In the genomic region with DNA sequence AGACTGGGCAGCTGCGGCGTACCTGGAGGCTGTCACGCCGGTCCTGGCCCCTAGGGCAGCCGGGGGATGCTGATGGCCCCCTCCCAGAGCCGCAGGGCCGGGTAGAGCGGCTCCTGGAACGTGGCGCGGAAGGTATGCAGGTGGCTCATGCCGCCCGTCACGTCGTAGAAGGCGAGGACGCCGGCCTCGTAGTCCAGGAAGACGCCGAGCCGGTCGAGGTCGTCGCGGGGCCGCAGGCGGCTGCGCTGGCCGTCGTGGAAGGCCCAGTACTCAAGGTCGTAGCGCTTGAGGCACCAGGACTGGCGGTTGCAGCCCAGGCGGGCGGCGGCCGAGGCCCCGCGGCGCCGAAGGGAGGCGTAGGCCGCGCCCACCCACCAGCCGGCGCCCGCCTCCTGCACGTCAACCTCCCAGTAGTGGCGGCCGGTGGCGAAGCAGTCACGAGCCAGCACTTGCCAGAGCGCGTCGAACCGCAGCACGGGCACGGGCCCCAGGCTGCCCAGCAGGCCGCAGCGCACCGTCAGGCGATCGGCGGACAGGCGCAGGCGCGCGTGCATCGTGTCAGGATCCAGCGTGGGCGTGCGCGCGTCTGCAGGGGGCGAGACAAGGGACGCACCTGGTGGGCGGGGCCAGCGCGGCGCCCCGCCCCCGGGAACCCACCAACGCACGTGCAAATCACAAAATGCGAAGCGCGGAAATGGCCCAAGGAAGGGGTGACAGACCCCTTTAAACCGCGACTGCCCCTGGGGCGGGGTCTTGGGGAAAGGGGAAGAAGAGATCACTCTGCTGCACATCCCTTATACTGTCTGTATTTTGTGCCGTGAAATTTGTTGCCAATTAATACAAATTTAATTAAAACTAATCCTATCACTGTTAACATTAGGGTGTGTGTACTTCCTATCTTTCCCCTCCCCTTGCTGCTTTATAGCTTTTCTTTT, we compare ENCODE assay signal across 8 cellular contexts. TPM values are rescaled to one million over a fixed set of nuclear protein-coding genes. Genes with fewer than 3 reads are reported as not detected.
DNase-seq lines count a peak whose midpoint lies in the region; ATAC-seq and TF ChIP-seq lines count a peak whose summit lies in the region.

No MANE protein-coding gene starts in this region.

- peaks cover 37% of the 10 kb centered on the region for H3K4me1 Mint-ChIP-seq in CD8-positive, alpha-beta T cell (ENCODE audit: low read depth)

- no peak overlapping the region for H3K4me3 ChIP-seq in CD8-positive, alpha-beta T cell (ENCODE audit: low read depth, low read length)
- H3K4me3 ChIP-seq in fibroblast of villous mesenchyme (ENCODE audit: low read depth, low read length) (peak overlapping the region; percentile 35), prostate gland (peak overlapping the region; percentile 9 to 26)

- ATAC-seq in CD8-positive, alpha-beta T cell = peak; percentile 59
- no peak for ATAC-seq in HG03039 (IDR thresholded peaks at IDR 0.05; ENCODE audit: unreplicated experiment)
- no peak for ATAC-seq in HG03025 (IDR thresholded peaks at IDR 0.05; ENCODE audit: low FRiP score, unreplicated experiment)
- no peak for ATAC-seq in HG03108 (IDR thresholded peaks at IDR 0.05; ENCODE audit: unreplicated experiment)

- H3K27me3 Mint-ChIP-seq in CD8-positive, alpha-beta T cell (ENCODE audit: low read depth) = no peaks in the 10 kb centered on the region

- H3K27ac Mint-ChIP-seq in CD8-positive, alpha-beta T cell = no peak overlapping the region

- no peak for TF ChIP-seq CTCF in CD8-positive, alpha-beta T cell (IDR thresholded peaks at IDR 0.05)
- TF ChIP-seq CTCF in fibroblast of villous mesenchyme (IDR thresholded peaks at IDR 0.05; ENCODE audit: insufficient read depth, low read depth, low read length) (no peak), prostate gland (IDR thresholded peaks at IDR 0.05) (no peak)

- CTCF ChIA-PET in CD8-positive, alpha-beta T cell (lab: Charles Lee) = interaction anchor here (2.1 to 2.8 kb wide), 3 partner anchors 12 to 14 kb away, joined by 7 to 11 read pairs (median 11); no protein-coding TSS in a partner anchor

- H3K27ac ChIP-seq in CD8-positive, alpha-beta T cell (ENCODE audit: low read depth, low read length) = no peak overlapping the region
- H3K27ac ChIP-seq in prostate gland = peak overlapping the region; percentile 74 to 85

- no peaks in the 10 kb centered on the region for H3K9me3 Mint-ChIP-seq in CD8-positive, alpha-beta T cell

- peak in 5 of 7 experiments; percentile 20 to 65 (median 44) for DNase-seq in CD8-positive, alpha-beta T cell
- DNase-seq in T-helper 1 cell (peak in 3 of 5 donors; percentile 18 to 20 (median 19)), fibroblast of villous mesenchyme (ENCODE audit: low read depth) (peak; percentile 49), prostate gland (ENCODE audit: low spot score) (peak; percentile 73), NCI-H1048 (lab: John Stamatoyannopoulos, UW) (no peak)

- H3K27me3 ChIP-seq in CD8-positive, alpha-beta T cell (ENCODE audit: insufficient read depth, low read length) = no peaks in the 10 kb centered on the region
- no peaks in the 10 kb centered on the region for H3K27me3 ChIP-seq in prostate gland (replicated peaks; ENCODE audit: insufficient read depth)

- H3K4me3 Mint-ChIP-seq in CD8-positive, alpha-beta T cell = no peak overlapping the region

- POLR2A ChIA-PET in CD8-positive, alpha-beta T cell (lab: Charles Lee) = interaction anchor here (0.9 to 1.4 kb wide), 2 partner anchors 10 to 18 kb away, joined by 3 read pairs; no protein-coding TSS in a partner anchor

- H3K36me3 Mint-ChIP-seq in CD8-positive, alpha-beta T cell = peaks cover 79% of the 10 kb centered on the region

- H3K4me1 ChIP-seq in CD8-positive, alpha-beta T cell (ENCODE audit: insufficient read depth, low read length) = peaks cover 2% of the 10 kb centered on the region
- H3K4me1 ChIP-seq in prostate gland (replicated peaks) = peaks cover 6% of the 10 kb centered on the region

- H3K9me3 ChIP-seq in CD8-positive, alpha-beta T cell (ENCODE audit: low read length) = no peaks in the 10 kb centered on the region
- no peaks in the 10 kb centered on the region for H3K9me3 ChIP-seq in prostate gland

- H3K36me3 ChIP-seq in CD8-positive, alpha-beta T cell (ENCODE audit: insufficient read depth, low read length) = peaks cover 14% of the 10 kb centered on the region
- H3K36me3 ChIP-seq in prostate gland = no peaks in the 10 kb centered on the region

- intact Hi-C loops in CD8-positive, alpha-beta T cell (cut with DNase I, micrococcal nuclease) = no loop called here
- intact Hi-C loops in prostate gland (cut with DNase I) = no loop called here

- WGBS in prostate gland = 19% methylated on average over 63 of the region's 92 CpGs

- TF ChIP-seq POLR2A in prostate gland (IDR thresholded peaks at IDR 0.05) = peak; percentile 81

RNA-seq across cellular contexts. Expression of gene NANS, which starts 31.2 kb away (rescaled TPM):
- total RNA-seq in CD8-positive, alpha-beta T cell = 10 to 100 TPM; 84.6 to 92.5 TPM
- total RNA-seq in fibroblast of villous mesenchyme (89.9 and 94.1 TPM in 2 replicates), prostate gland (100 to 1,000 TPM; 160 to 318 TPM)

RNA-seq across cellular contexts. Expression of gene TRIM14, which starts 31.3 kb away (rescaled TPM):
- total RNA-seq in CD8-positive, alpha-beta T cell = 10 to 100 TPM; 22.6 to 23.5 TPM
- total RNA-seq in fibroblast of villous mesenchyme (9.3 and 13.4 TPM in 2 replicates), prostate gland (10 to 100 TPM; 23.4 to 24.3 TPM)
